ENCODE assay signal across 23 cellular contexts in the genomic region with DNA sequence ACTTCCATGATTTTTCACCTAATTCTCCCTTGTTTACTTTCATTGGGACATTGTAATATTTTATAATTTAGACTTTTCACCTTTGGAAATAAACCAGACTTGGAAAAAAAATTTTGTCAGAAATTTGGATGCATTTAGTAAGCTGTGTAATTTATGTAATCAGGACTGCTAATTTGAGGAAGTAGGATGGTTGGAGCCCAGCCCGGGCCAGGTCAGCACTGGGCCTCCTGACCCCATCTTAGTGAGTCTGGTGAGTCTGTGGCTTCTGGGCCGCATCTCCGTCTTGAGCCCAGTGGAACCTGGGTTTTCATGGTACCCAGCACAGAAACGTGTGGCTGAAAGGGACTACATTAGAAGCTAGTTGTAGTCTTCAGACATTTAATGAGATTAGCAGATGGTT. TPM values are rescaled to one million over a fixed set of nuclear protein-coding genes. Genes with fewer than 3 reads are reported as not detected.
A peak's percentile ranks its signal among the peaks of the same experiment; 100 is the strongest.
DNase-seq lines count a peak whose midpoint lies in the region; ATAC-seq, FAIRE-seq and TF ChIP-seq lines count a peak whose summit lies in the region.
"Had no signal": no experiment of that assay in that cellular context is flagged by ENCODE, and none has a peak within 500 bp of the region (broad histone marks: within the 10 kb centered on the region; RNA-seq: fewer than 3 reads in every experiment).

No MANE protein-coding gene starts in this region.

- intact Hi-C loops in right lobe of liver (cut with DNase I) (loop anchor here in 1 of 2 donors (10.0 kb wide), 2 partner anchors 708 to 1188 kb away; a partner anchor contains a TSS), kidney (cut with DNase I) (loop anchor here (10.0 kb wide), 1 partner anchor 1188 kb away; no protein-coding TSS in a partner anchor), sigmoid colon (cut with DNase I) (loop anchor here (10.0 kb wide), 1 partner anchor 1328 kb away; a partner anchor contains a TSS)

- no peak for TF ChIP-seq EP300 in sigmoid colon (IDR thresholded peaks at IDR 0.05)

- no peak for TF ChIP-seq CTCF in liver (IDR thresholded peaks at IDR 0.05; ENCODE audit: low read depth, low read length, missing input control)
- TF ChIP-seq CTCF in right lobe of liver (IDR thresholded peaks at IDR 0.05), result no peak
- no peak for TF ChIP-seq CTCF in kidney (IDR thresholded peaks at IDR 0.05; ENCODE audit: borderline replicate concordance, extremely low read depth, insufficient read depth)
- TF ChIP-seq CTCF in sigmoid colon (IDR thresholded peaks at IDR 0.05), result no peak
- TF ChIP-seq CTCF in GM13977 (IDR thresholded peaks at IDR 0.05; ENCODE audit: extremely low read depth, insufficient read depth, missing control alignments), result no peak

- H3K4me1 ChIP-seq in liver (ENCODE audit: control insufficient read depth in 4 of 4, insufficient read depth in 4 of 4, low read length in 3 of 4), result no peaks in the 10 kb centered on the region
- no peaks in the 10 kb centered on the region for H3K4me1 ChIP-seq in right lobe of liver
- peaks cover 2 to 3% of the 10 kb centered on the region in 2 donors for H3K4me1 ChIP-seq in kidney (ENCODE audit: control insufficient read depth in 1 of 2, insufficient read depth in 1 of 2, low read depth in 1 of 2, low read length in 2 of 2)
- peaks cover 0 to 43% (median 28%) of the 10 kb centered on the region in 4 donors for H3K4me1 ChIP-seq in sigmoid colon
- H3K4me1 ChIP-seq: Caco-2 had no signal

- no peak for ATAC-seq in right lobe of liver
- no peak for ATAC-seq in HG02798 (IDR thresholded peaks at IDR 0.05; ENCODE audit: poor library complexity, unreplicated experiment)
- ATAC-seq: A549; CD8-positive, alpha-beta T cell had no signal

- DNase-seq in right lobe of liver (no peak), kidney (peak; percentile 81), sigmoid colon (peak; percentile 72), GM13977 (ENCODE audit: low spot score) (no peak)
- no peak for DNase-seq in activated naive CD4-positive, alpha-beta T cell treated with Interleukin-2 at 50 U/mL for 16 hours
- DNase-seq: AML-193; Caco-2; Calu3; CD4-positive, alpha-beta T cell; CD8-positive, alpha-beta T cell; DMS79 treated with DMSO at 0.1 percent for 48 hours; GF-D8 had no signal

- in situ Hi-C loops in GM13977 (cut with MboI; ENCODE audit: low pct_unique_long_range_greater_than_20kb, low sequenced_read_pairs, unreplicated experiment), result loop anchor here (25.0 kb wide), 1 partner anchor 361 kb away; no protein-coding TSS in a partner anchor

- H3K4me3 ChIP-seq in liver (ENCODE audit: low read depth in 1 of 3, low read length in 3 of 3) (no peak overlapping the region), right lobe of liver (no peak overlapping the region), kidney (ENCODE audit: low read length in 2 of 2) (no peak overlapping the region), sigmoid colon (no peak overlapping the region)
- H3K4me3 ChIP-seq: A549; BLaER1 treated with 17β-estradiol and CSF1 and Interleukin-3, amounts not matched to agents 10 nM and 100 nM had no signal

- no peaks in the 10 kb centered on the region for H3K9me3 ChIP-seq in liver (ENCODE audit: control insufficient read depth in 4 of 4, low read length in 3 of 4)
- no peaks in the 10 kb centered on the region for H3K9me3 ChIP-seq in right lobe of liver
- no peaks in the 10 kb centered on the region for H3K9me3 ChIP-seq in kidney (ENCODE audit: control insufficient read depth in 1 of 2, low read length in 2 of 2)
- H3K9me3 ChIP-seq in sigmoid colon, result no peaks in the 10 kb centered on the region
- H3K9me3 ChIP-seq: A549; BLaER1 treated with 17β-estradiol and CSF1 and Interleukin-3, amounts not matched to agents 10 nM and 100 nM; Caco-2 had no signal

- H3K27me3 ChIP-seq in liver (ENCODE audit: control insufficient read depth in 4 of 4, insufficient read depth in 4 of 4, low read length in 3 of 4) (no peaks in the 10 kb centered on the region), right lobe of liver (no peaks in the 10 kb centered on the region), sigmoid colon (no peaks in the 10 kb centered on the region)
- H3K27me3 ChIP-seq: BLaER1 treated with 17β-estradiol and CSF1 and Interleukin-3, amounts not matched to agents 10 nM and 100 nM had no signal

- no peak overlapping the region for H3K9ac ChIP-seq in liver (ENCODE audit: low read depth in 1 of 2, low read length in 2 of 2)
- no peak overlapping the region for H3K9ac ChIP-seq in kidney (ENCODE audit: low read length in 2 of 2)
- H3K9ac ChIP-seq: BLaER1 treated with 17β-estradiol and CSF1 and Interleukin-3, amounts not matched to agents 10 nM and 100 nM had no signal

- H3K36me3 ChIP-seq in liver (ENCODE audit: control insufficient read depth in 4 of 4, insufficient read depth in 3 of 4, low read depth in 1 of 4, low read length in 3 of 4), result no peaks in the 10 kb centered on the region
- H3K36me3 ChIP-seq in right lobe of liver, result no peaks in the 10 kb centered on the region
- H3K36me3 ChIP-seq in kidney (ENCODE audit: control insufficient read depth in 1 of 2, insufficient read depth in 2 of 2, low read length in 2 of 2), result no peaks in the 10 kb centered on the region
- no peaks in the 10 kb centered on the region for H3K36me3 ChIP-seq in sigmoid colon
- H3K36me3 ChIP-seq: BLaER1 treated with 17β-estradiol and CSF1 and Interleukin-3, amounts not matched to agents 10 nM and 100 nM had no signal

- TF ChIP-seq POLR2A in right lobe of liver (IDR thresholded peaks at IDR 0.05) (no peak), sigmoid colon (IDR thresholded peaks at IDR 0.05) (no peak)

- TF ChIP-seq RAD21 in liver (IDR thresholded peaks at IDR 0.05), result no peak

- H3K27ac ChIP-seq in liver (ENCODE audit: low read depth in 1 of 2, low read length in 2 of 2) (no peak overlapping the region), right lobe of liver (no peak overlapping the region), kidney (ENCODE audit: low read depth in 2 of 2, low read length in 2 of 2) (no peak overlapping the region), sigmoid colon (no peak overlapping the region)
- H3K27ac ChIP-seq: 22Rv1; A549; BLaER1 treated with 17β-estradiol and CSF1 and Interleukin-3, amounts not matched to agents 10 nM and 100 nM; C4-2B had no signal

- no peak for FAIRE-seq in kidney (lab: Jason Lieb, UNC)
- FAIRE-seq: A549, D721Med, G401.6, GM12891, GM18507 had no signal

- 72% methylated on average over 4 of the region's 4 CpGs for WGBS in liver
- 51% methylated on average over 4 of the region's 4 CpGs for WGBS in right lobe of liver (ENCODE audit: insufficient coverage, low coverage, low lambda C conversion rate, missing lambda C conversion rate)
- 75 to 76% methylated on average over 4 of the region's 4 CpGs for WGBS in sigmoid colon, 2 donors

TF ChIP-seq in liver, 16 proteins besides CTCF, POLR2A, EP300 and RAD21:
- TF ChIP-seq NR2F2 (IDR thresholded peaks at IDR 0.05), result peak; percentile 72
- no peak for TF ChIP-seq TAF1 (conservative IDR thresholded peaks at IDR 0.05)
- peak in 1 of 2 donors; percentile 19 for TF ChIP-seq RXRA (IDR thresholded peaks at IDR 0.05)
- TF ChIP-seq, protein P1, sequence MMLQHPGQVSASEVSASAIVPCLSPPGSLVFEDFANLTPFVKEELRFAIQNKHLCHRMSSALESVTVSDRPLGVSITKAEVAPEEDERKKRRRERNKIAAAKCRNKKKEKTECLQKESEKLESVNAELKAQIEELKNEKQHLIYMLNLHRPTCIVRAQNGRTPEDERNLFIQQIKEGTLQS (IDR thresholded peaks at IDR 0.05), result no peak
TF ChIP-seq in liver: peak in this region for 2.

RNA-seq across cellular contexts. Expression of a gene that starts 27.7 kb away (rescaled TPM):
- total RNA-seq in liver (10 to 100 TPM in 1 of 2 donors, 1 to 10 TPM in 1; 6.5 to 11.9 TPM), right lobe of liver (10 to 100 TPM; 10.9 to 20.4 (median 15.3) TPM), kidney (35.0 TPM), sigmoid colon (100 to 1,000 TPM in 2 of 4 donors, 10 to 100 TPM in 2; 72.1 to 108 (median 94.6) TPM)
- polyA plus RNA-seq in liver (10 to 100 TPM; 13.1 to 19.9 TPM), kidney (ENCODE audit: insufficient read depth, low read depth, low replicate concordance) (73.7 TPM), sigmoid colon (10 to 100 TPM; 21.3 to 31.2 (median 21.9) TPM)
- total RNA-seq: A172 had no signal

Comparison
In these comparisons a context has a peak if more than half of its experiments do, and no peak if none do; other contexts are left out.
1. DNase-seq: peak in kidney (single experiment) and sigmoid colon (single experiment); none in right lobe of liver (0 of 3), GM13977 (single experiment) and activated naive CD4-positive, alpha-beta T cell treated with Interleukin-2 at 50 U/mL for 16 hours (single experiment).